13 cellular contexts compared by ENCODE assay signal in genomic region chr2:75389271-75389670, GRCh38.
"Had no signal": no experiment of that assay in that cellular context is flagged by ENCODE, and none has a peak within 500 bp of the region (broad histone marks: within the 10 kb centered on the region; RNA-seq: fewer than 3 reads in every experiment).

No MANE protein-coding gene starts in this region.

- H3K4me3 Mint-ChIP-seq: activated T-helper 1 cell treated with anti-CD3 and anti-CD28 coated beads, Interleukin-12 subunit alpha, Interleukin-12 subunit beta, Interleukin-2, Interleukin-4 antibody, amounts not matched to agents 30 ng/mL and 10 ng/mL and 1 ng/mL, durations not matched to agents 14 hours and 24 hours and 36 hours; nephron; T-helper 17 cell; type B pancreatic cell had no signal

- H3K4me1 Mint-ChIP-seq: nephron had no signal

- H3K36me3 Mint-ChIP-seq: type B pancreatic cell had no signal

- H3K27me3 Mint-ChIP-seq: type B pancreatic cell had no signal

- DNase-seq: activated CD4-positive, alpha-beta T cell treated with anti-CD3 and anti-CD28 coated beads, Interleukin-2, amount 50 U/mL, for 1 hour; aorta; effector memory CD4-positive, alpha-beta T cell; foreskin fibroblast; head of caudate nucleus; occipital lobe; stimulated activated CD4-positive, alpha-beta T cell treated with anti-CD3 and anti-CD28 coated beads, Interleukin-4, amount 100 ng/mL, for 1 hour; stimulated activated naive CD8-positive, alpha-beta T cell treated with anti-CD3 and anti-CD28 coated beads, Interleukin-15, Interleukin-2, amounts not matched to agents 100 U/mL and 50 U/mL, for 24 hours; T-helper 17 cell had no signal

- H3K9me3 Mint-ChIP-seq: activated T-helper 1 cell treated with anti-CD3 and anti-CD28 coated beads, Interleukin-12 subunit alpha, Interleukin-12 subunit beta, Interleukin-2, Interleukin-4 antibody, amounts not matched to agents 30 ng/mL and 10 ng/mL and 1 ng/mL, durations not matched to agents 14 hours and 24 hours and 36 hours; type B pancreatic cell had no signal

- H3K27ac Mint-ChIP-seq: activated T-helper 1 cell treated with anti-CD3 and anti-CD28 coated beads, Interleukin-12 subunit alpha, Interleukin-12 subunit beta, Interleukin-2, Interleukin-4 antibody, amounts not matched to agents 30 ng/mL and 10 ng/mL and 1 ng/mL, durations not matched to agents 14 hours and 24 hours and 36 hours; nephron; T-helper 17 cell; type B pancreatic cell had no signal

- ATAC-seq: activated CD4-positive, CD25-positive, alpha-beta regulatory T cell treated with anti-CD3 and anti-CD28 coated beads, Interleukin-2, amount 50 U/mL, for 24 hours; stimulated activated naive CD8-positive, alpha-beta T cell treated with anti-CD3 and anti-CD28 coated beads, Interleukin-15, Interleukin-2, amounts not matched to agents 100 U/mL and 50 U/mL, for 24 hours; T-helper 17 cell had no signal
